8 cellular contexts compared by ENCODE assay signal in the genomic region with DNA sequence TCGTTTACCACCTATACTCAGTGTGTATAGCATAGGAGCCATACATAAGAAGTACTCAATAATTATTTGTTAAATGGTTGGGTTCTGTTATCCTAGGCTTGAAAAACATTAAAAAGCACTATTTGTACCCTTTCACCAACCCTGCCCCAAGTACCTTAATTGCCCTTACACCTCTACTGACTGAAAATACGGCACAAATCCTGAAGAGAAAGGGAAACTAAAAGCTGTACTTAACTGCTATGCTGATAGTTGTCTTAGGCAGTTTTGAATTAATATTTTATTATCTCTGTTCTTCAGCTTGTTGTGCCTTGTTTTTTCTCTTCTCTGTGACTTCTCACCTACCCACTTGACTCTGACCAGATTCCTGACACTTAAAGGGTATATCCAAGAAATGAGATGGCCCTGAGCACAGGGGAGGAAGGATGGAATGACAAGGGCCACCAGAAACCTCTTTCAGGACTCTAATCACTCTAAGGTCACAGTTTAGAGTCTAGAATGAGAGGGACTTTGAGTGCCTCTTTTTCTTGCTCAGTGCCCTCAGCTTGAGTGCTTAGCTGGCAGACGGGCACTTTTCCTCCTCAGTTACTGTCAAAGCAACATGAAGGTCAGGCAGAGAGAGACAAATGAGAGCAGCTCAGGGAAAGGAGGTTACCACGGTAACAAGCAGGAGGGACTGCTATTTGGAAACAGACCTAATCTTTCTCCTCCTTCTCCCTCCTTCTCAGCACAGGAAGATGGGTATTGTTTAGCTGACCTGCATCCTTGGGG.
A peak's percentile ranks its signal among the peaks of the same experiment; 100 is the strongest.
DNase-seq lines count a peak whose midpoint lies in the region; ATAC-seq and TF ChIP-seq lines count a peak whose summit lies in the region.

No MANE protein-coding gene starts in this region.

- peaks cover 12% of the 10 kb centered on the region for H3K4me1 ChIP-seq in GM23338 (ENCODE audit: insufficient read depth)

- H2AFZ ChIP-seq in GM23338 = no peak overlapping the region

- peak; percentile 94 for ATAC-seq in GM23338
- ATAC-seq in activated naive CD8-positive, alpha-beta T cell treated with anti-CD3 and anti-CD28 coated beads, Interleukin-2, amount 50 U/mL, for 24 hours = peak; percentile 71
- ATAC-seq in stimulated activated naive CD8-positive, alpha-beta T cell treated with anti-CD3 and anti-CD28 coated beads, Interleukin-15, Interleukin-2, amounts not matched to agents 100 U/mL and 50 U/mL, for 24 hours = peak; percentile 71

- H3K9me2 ChIP-seq in GM23338 (ENCODE audit: insufficient read depth) = no peaks in the 10 kb centered on the region

- H3K36me3 ChIP-seq in GM23338 (ENCODE audit: insufficient read depth) = no peaks in the 10 kb centered on the region

- H3K4me3 Mint-ChIP-seq in GM23338 = no peak overlapping the region
- H3K4me3 Mint-ChIP-seq in activated naive CD8-positive, alpha-beta T cell treated with anti-CD3 and anti-CD28 coated beads, Interleukin-2, amount 50 U/mL, for 24 hours = peak overlapping the region; percentile 58

- peak overlapping the region; percentile 2; the same call in 1 of the 2 replicates for H3K27ac Mint-ChIP-seq in GM23338
- peak overlapping the region; percentile 71 for H3K27ac Mint-ChIP-seq in activated naive CD8-positive, alpha-beta T cell treated with anti-CD3 and anti-CD28 coated beads, Interleukin-2, amount 50 U/mL, for 24 hours

- H3K36me3 Mint-ChIP-seq in GM23338 (ENCODE audit: low read depth) = 0 out of 3 replicates have a peak, but pooled peaks cover 2% of the 10 kb centered on the region
- peaks cover 2% of the 10 kb centered on the region for H3K36me3 Mint-ChIP-seq in activated naive CD8-positive, alpha-beta T cell treated with anti-CD3 and anti-CD28 coated beads, Interleukin-2, amount 50 U/mL, for 24 hours (ENCODE audit: low read depth)

- no peak for TF ChIP-seq CTCF in GM23338 (conservative IDR thresholded peaks at IDR 0.05; ENCODE audit: low read depth in 2 of 2)

- no peaks in the 10 kb centered on the region for H3K9me3 Mint-ChIP-seq in GM23338
- no peaks in the 10 kb centered on the region for H3K9me3 Mint-ChIP-seq in activated naive CD8-positive, alpha-beta T cell treated with anti-CD3 and anti-CD28 coated beads, Interleukin-2, amount 50 U/mL, for 24 hours

- H3K4me3 ChIP-seq in GM23338 = no peak overlapping the region

- peaks cover 91% of the 10 kb centered on the region for H3K79me2 ChIP-seq in GM23338 (replicated peaks; ENCODE audit: insufficient read depth)

- H3K4me2 ChIP-seq in GM23338 = no peak overlapping the region

- H3F3A ChIP-seq in GM23338 (replicated peaks; ENCODE audit: low read depth) = no peaks in the 10 kb centered on the region; the same call in 1 of the 2 replicates

- peaks cover 39% of the 10 kb centered on the region for H4K20me1 ChIP-seq in GM23338 (replicated peaks; ENCODE audit: insufficient read depth)

- peaks cover 5% of the 10 kb centered on the region for H3K27me3 Mint-ChIP-seq in GM23338 (ENCODE audit: insufficient read depth, low read depth, poor library complexity)
- no peaks in the 10 kb centered on the region for H3K27me3 Mint-ChIP-seq in activated naive CD8-positive, alpha-beta T cell treated with anti-CD3 and anti-CD28 coated beads, Interleukin-2, amount 50 U/mL, for 24 hours

- no peaks in the 10 kb centered on the region for H3K27me3 ChIP-seq in GM23338 (ENCODE audit: insufficient read depth)

- in situ Hi-C loops in Caki2 (cut with HindIII; ENCODE audit: low pct_unique_long_range_greater_than_20kb, low sequenced_read_pairs) = no loop called here

- peaks cover 31% of the 10 kb centered on the region for H3K4me1 Mint-ChIP-seq in GM23338
- peaks cover 54% of the 10 kb centered on the region for H3K4me1 Mint-ChIP-seq in activated naive CD8-positive, alpha-beta T cell treated with anti-CD3 and anti-CD28 coated beads, Interleukin-2, amount 50 U/mL, for 24 hours

- peak; percentile 48 for DNase-seq in Caki2 (ENCODE audit: low read depth)
- peak; percentile 86 for DNase-seq in GM23338 (ENCODE audit: low spot score)
- peak; percentile 70 for DNase-seq in NCI-H226
- no peak for DNase-seq in activated naive CD8-positive, alpha-beta T cell treated with anti-CD3 and anti-CD28 coated beads, Interleukin-2, amount 50 U/mL, for 24 hours
- DNase-seq in iPS-NIHi11 (ENCODE audit: low spot score) = peak; percentile 72
- DNase-seq in stimulated activated naive CD8-positive, alpha-beta T cell treated with anti-CD3 and anti-CD28 coated beads, Interleukin-15, Interleukin-2, amounts not matched to agents 100 U/mL and 50 U/mL, for 24 hours = no peak
- DNase-seq in stimulated activated CD4-positive, alpha-beta T cell treated with anti-CD3 and anti-CD28 coated beads, Interleukin-4, amount 100 ng/mL, for 4 hours = no peak
- no peak for DNase-seq in effector CD8-positive, alpha-beta T cell (lab: John Stamatoyannopoulos, UW)

- H3K27ac ChIP-seq in GM23338 (ENCODE audit: low read depth) = peak overlapping the region; percentile 4; the same call in 1 of the 2 replicates

TF ChIP-seq in GM23338, 12 proteins besides CTCF, POLR2A, EP300 and RAD21 (continues in another document):
- no peak for TF ChIP-seq STAT1 (IDR thresholded peaks at IDR 0.05; ENCODE audit: unreplicated experiment)
- no peak for TF ChIP-seq CREB1 (CRISPR knock-in tag; IDR thresholded peaks at IDR 0.05; ENCODE audit: low read depth)
- TF ChIP-seq, protein P1, sequence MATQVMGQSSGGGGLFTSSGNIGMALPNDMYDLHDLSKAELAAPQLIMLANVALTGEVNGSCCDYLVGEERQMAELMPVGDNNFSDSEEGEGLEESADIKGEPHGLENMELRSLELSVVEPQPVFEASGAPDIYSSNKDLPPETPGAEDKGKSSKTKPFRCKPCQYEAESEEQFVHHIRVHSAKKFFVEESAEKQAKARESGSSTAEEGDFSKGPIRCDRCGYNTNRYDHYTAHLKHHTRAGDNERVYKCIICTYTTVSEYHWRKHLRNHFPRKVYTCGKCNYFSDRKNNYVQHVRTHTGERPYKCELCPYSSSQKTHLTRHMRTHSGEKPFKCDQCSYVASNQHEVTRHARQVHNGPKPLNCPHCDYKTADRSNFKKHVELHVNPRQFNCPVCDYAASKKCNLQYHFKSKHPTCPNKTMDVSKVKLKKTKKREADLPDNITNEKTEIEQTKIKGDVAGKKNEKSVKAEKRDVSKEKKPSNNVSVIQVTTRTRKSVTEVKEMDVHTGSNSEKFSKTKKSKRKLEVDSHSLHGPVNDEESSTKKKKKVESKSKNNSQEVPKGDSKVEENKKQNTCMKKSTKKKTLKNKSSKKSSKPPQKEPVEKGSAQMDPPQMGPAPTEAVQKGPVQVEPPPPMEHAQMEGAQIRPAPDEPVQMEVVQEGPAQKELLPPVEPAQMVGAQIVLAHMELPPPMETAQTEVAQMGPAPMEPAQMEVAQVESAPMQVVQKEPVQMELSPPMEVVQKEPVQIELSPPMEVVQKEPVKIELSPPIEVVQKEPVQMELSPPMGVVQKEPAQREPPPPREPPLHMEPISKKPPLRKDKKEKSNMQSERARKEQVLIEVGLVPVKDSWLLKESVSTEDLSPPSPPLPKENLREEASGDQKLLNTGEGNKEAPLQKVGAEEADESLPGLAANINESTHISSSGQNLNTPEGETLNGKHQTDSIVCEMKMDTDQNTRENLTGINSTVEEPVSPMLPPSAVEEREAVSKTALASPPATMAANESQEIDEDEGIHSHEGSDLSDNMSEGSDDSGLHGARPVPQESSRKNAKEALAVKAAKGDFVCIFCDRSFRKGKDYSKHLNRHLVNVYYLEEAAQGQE (IDR thresholded peaks at IDR 0.05; ENCODE audit: unreplicated experiment) = no peak
- TF ChIP-seq NANOG (IDR thresholded peaks at IDR 0.05; ENCODE audit: borderline replicate concordance) = no peak

Comparison
In these comparisons a context has a peak if more than half of its experiments do, and no peak if none do; other contexts are left out.
1. DNase-seq: peak in Caki2 (single experiment), GM23338 (single experiment), NCI-H226 (single experiment) and iPS-NIHi11 (single experiment); none in activated naive CD8-positive, alpha-beta T cell treated with anti-CD3 and anti-CD28 coated beads, Interleukin-2, amount 50 U/mL, for 24 hours (single experiment), stimulated activated naive CD8-positive, alpha-beta T cell treated with anti-CD3 and anti-CD28 coated beads, Interleukin-15, Interleukin-2, amounts not matched to agents 100 U/mL and 50 U/mL, for 24 hours (single experiment), stimulated activated CD4-positive, alpha-beta T cell treated with anti-CD3 and anti-CD28 coated beads, Interleukin-4, amount 100 ng/mL, for 4 hours (0 of 2) and effector CD8-positive, alpha-beta T cell (single experiment).
2. Peak in every context shown above with its lines, with median percentiles within 50 percentile points of each other: ATAC-seq.